1 cellular context compared by ENCODE assay signal in genomic region chr6:131846023-131846663, GRCh38.
TF ChIP-seq lines count a peak whose summit lies in the region.

No MANE protein-coding gene starts in this region.

TF ChIP-seq in HepG2, 621 proteins besides CTCF, POLR2A, EP300 and RAD21 (continued from another document):
- TF ChIP-seq ZNF687 (CRISPR knock-in tag; IDR thresholded peaks at IDR 0.05) (no peak), ZBTB1 (CRISPR knock-in tag; IDR thresholded peaks at IDR 0.05; ENCODE audit: borderline replicate concordance) (no peak), RNF219 (CRISPR knock-in tag; IDR thresholded peaks at IDR 0.05) (0 out of 2 replicates have a peak, but pooled peaks have one; percentile 23), ELK4 (CRISPR knock-in tag; IDR thresholded peaks at IDR 0.05; ENCODE audit: borderline replicate concordance) (no peak), ZBTB7A (CRISPR knock-in tag; IDR thresholded peaks at IDR 0.05) (no peak)
TF ChIP-seq in HepG2: peak in this region for 14.
